In genomic region chr22:23576681-23577080, GRCh38 we compare ENCODE assay signal across 33 cellular contexts. TPM values are rescaled to one million over a fixed set of nuclear protein-coding genes. Genes with fewer than 3 reads are reported as not detected.
"Had no signal": no experiment of that assay in that cellular context is flagged by ENCODE, and none has a peak within 500 bp of the region (broad histone marks: within the 10 kb centered on the region; RNA-seq: fewer than 3 reads in every experiment).

No MANE protein-coding gene starts in this region.

- H3K4me1 Mint-ChIP-seq: activated T-helper 17 cell treated with anti-CD3 and anti-CD28 coated beads, Interleukin-2, amount 50 U/mL, for 72 hours had no signal

- H3K36me3 Mint-ChIP-seq: activated CD4-positive, alpha-beta memory T cell treated with anti-CD3 and anti-CD28 coated beads for 36 hours; activated naive CD4-positive, alpha-beta T cell treated with anti-CD3 and anti-CD28 coated beads, Interleukin-2, amount 10 ng/mL, durations not matched to agents 7 days and 5 days; activated naive CD4-positive, alpha-beta T cell treated with anti-CD3 and anti-CD28 coated beads, Interleukin-2, amount 50 U/mL, for 72 hours; T-cell had no signal

- H3K9me3 ChIP-seq: esophagus muscularis mucosa, gastrocnemius medialis, heart left ventricle had no signal

- H3K4me3 Mint-ChIP-seq: activated CD4-positive, alpha-beta memory T cell treated with anti-CD3 and anti-CD28 coated beads for 36 hours; activated CD4-positive, alpha-beta T cell treated with anti-CD3 and anti-CD28 coated beads for 36 hours; activated CD4-positive, alpha-beta T cell treated with anti-CD3 and anti-CD28 coated beads, Interleukin-2, amount 10 ng/mL, durations not matched to agents 24 days and 14 days; activated naive CD4-positive, alpha-beta T cell treated with anti-CD3 and anti-CD28 coated beads, Interleukin-2, amount 10 ng/mL, durations not matched to agents 7 days and 5 days; activated T-cell treated with anti-CD3 and anti-CD28 coated beads, Interleukin-2, amount 50 U/mL, for 4 hours; activated T-helper 17 cell treated with anti-CD3 and anti-CD28 coated beads, Interleukin-2, amount 50 U/mL, for 72 hours; effector memory CD8-positive, alpha-beta T cell; T-cell; T-helper 1 cell treated with Interleukin-12 subunit alpha and Interleukin-12 subunit beta and Interleukin-4 antibody, amounts not matched to agents 30 μg/mL and 1 μg/mL, for 36 hours had no signal

- H3K4me1 ChIP-seq: esophagus muscularis mucosa, foreskin keratinocyte, gastrocnemius medialis, heart left ventricle had no signal

- H3K4me3 ChIP-seq: esophagus muscularis mucosa, gastrocnemius medialis, heart left ventricle had no signal

- H3K36me3 ChIP-seq: brain microvascular endothelial cell, esophagus muscularis mucosa, gastrocnemius medialis, heart left ventricle, WERI-Rb-1 had no signal

- H3K27ac Mint-ChIP-seq: activated CD4-positive, alpha-beta memory T cell treated with anti-CD3 and anti-CD28 coated beads for 36 hours; activated CD4-positive, alpha-beta T cell treated with anti-CD3 and anti-CD28 coated beads for 36 hours; activated CD4-positive, alpha-beta T cell treated with anti-CD3 and anti-CD28 coated beads, Interleukin-2, amount 10 ng/mL, durations not matched to agents 24 days and 14 days; activated naive CD4-positive, alpha-beta T cell treated with anti-CD3 and anti-CD28 coated beads, Interleukin-2, amount 10 ng/mL, durations not matched to agents 7 days and 5 days; activated T-helper 17 cell treated with anti-CD3 and anti-CD28 coated beads, Interleukin-2, amount 50 U/mL, for 72 hours; effector memory CD8-positive, alpha-beta T cell; T-cell; T-helper 1 cell treated with Interleukin-12 subunit alpha and Interleukin-12 subunit beta and Interleukin-4 antibody, amounts not matched to agents 30 μg/mL and 1 μg/mL, for 36 hours had no signal

- H3K9me3 Mint-ChIP-seq: activated CD4-positive, alpha-beta memory T cell treated with anti-CD3 and anti-CD28 coated beads for 36 hours; activated CD4-positive, alpha-beta T cell treated with anti-CD3 and anti-CD28 coated beads, Interleukin-2, amount 10 ng/mL, durations not matched to agents 24 days and 14 days; activated naive CD4-positive, alpha-beta T cell treated with anti-CD3 and anti-CD28 coated beads, Interleukin-2, amount 10 ng/mL, durations not matched to agents 7 days and 5 days; activated T-helper 17 cell treated with anti-CD3 and anti-CD28 coated beads, Interleukin-2, amount 50 U/mL, for 72 hours; effector memory CD8-positive, alpha-beta T cell; T-helper 1 cell treated with Interleukin-12 subunit alpha and Interleukin-12 subunit beta and Interleukin-4 antibody, amounts not matched to agents 30 μg/mL and 1 μg/mL, for 36 hours had no signal

- H3K27me3 ChIP-seq: brain microvascular endothelial cell, foreskin keratinocyte, gastrocnemius medialis, heart left ventricle had no signal

- DNase-seq: activated CD4-positive, alpha-beta memory T cell treated with anti-CD3 and anti-CD28 coated beads for 36 hours; activated CD4-positive, alpha-beta T cell treated with anti-CD3 and anti-CD28 coated beads for 36 hours; activated CD4-positive, alpha-beta T cell treated with anti-CD3 and anti-CD28 coated beads, Interleukin-2, amount 10 ng/mL, durations not matched to agents 24 days and 14 days; activated CD4-positive, CD25-positive, alpha-beta regulatory T cell; activated CD4-positive, CD25-positive, alpha-beta regulatory T cell treated with anti-CD3 and anti-CD28 coated beads, Interleukin-2, amount 50 U/mL, for 72 hours; activated CD8-positive, alpha-beta memory T cell treated with anti-CD3 and anti-CD28 coated beads for 24 hours; activated gamma-delta T cell; activated naive CD4-positive, alpha-beta T cell; activated naive CD4-positive, alpha-beta T cell treated with anti-CD3 and anti-CD28 coated beads, Interleukin-2, amount 10 ng/mL, durations not matched to agents 7 days and 5 days; activated T-cell treated with anti-CD3 and anti-CD28 coated beads, Interleukin-2, amount 50 U/mL, for 4 hours; amniotic stem cell; anterior cingulate cortex; brain microvascular endothelial cell; caudate nucleus; cortex of kidney; dermis blood vessel endothelial cell; effector CD4-positive, alpha-beta T cell; effector memory CD8-positive, alpha-beta T cell; erythroblast; foreskin keratinocyte; gastrocnemius medialis; glutamatergic neuron; T-cell; T-helper 9 cell; WERI-Rb-1 had no signal

RNA-seq across cellular contexts. Expression of gene IGLL1, which starts 3.4 kb away (rescaled TPM):
- total RNA-seq: activated CD4-positive, alpha-beta memory T cell treated with anti-CD3 and anti-CD28 coated beads for 36 hours; activated CD4-positive, alpha-beta T cell treated with anti-CD3 and anti-CD28 coated beads for 36 hours; activated CD4-positive, alpha-beta T cell treated with anti-CD3 and anti-CD28 coated beads, Interleukin-2, amount 10 ng/mL, durations not matched to agents 24 days and 14 days; activated naive CD4-positive, alpha-beta T cell treated with anti-CD3 and anti-CD28 coated beads, Interleukin-2, amount 50 U/mL, for 72 hours; activated T-cell treated with anti-CD3 and anti-CD28 coated beads, Interleukin-2, amount 50 U/mL, for 4 hours; activated T-helper 17 cell treated with anti-CD3 and anti-CD28 coated beads, Interleukin-2, amount 50 U/mL, for 72 hours; astrocyte; chondrocyte; dermis blood vessel endothelial cell; esophagus muscularis mucosa; foreskin keratinocyte; gastrocnemius medialis; heart left ventricle had no signal
- polyA plus RNA-seq: adipose tissue, foreskin keratinocyte, heart left ventricle had no signal

RNA-seq across cellular contexts. Expression of gene DRICH1, which starts 55.4 kb away (rescaled TPM):
- total RNA-seq: astrocyte, chondrocyte, gastrocnemius medialis had no signal
